ENCODE assay signal across 8 cellular contexts in genomic region chr1:223230161-223230881, GRCh38.
A peak's percentile ranks its signal among the peaks of the same experiment; 100 is the strongest.
DNase-seq lines count a peak whose midpoint lies in the region; ATAC-seq and TF ChIP-seq lines count a peak whose summit lies in the region.

No MANE protein-coding gene starts in this region.

- H3K9me3 ChIP-seq in naive thymus-derived CD4-positive, alpha-beta T cell (ENCODE audit: control insufficient read depth in 2 of 3, low read length in 3 of 3) = no peaks in the 10 kb centered on the region
- no peaks in the 10 kb centered on the region for H3K9me3 ChIP-seq in aorta (ENCODE audit: control insufficient read depth, low read length)

- peak overlapping the region; percentile 80 to 99 (median 96) for H3K27ac Mint-ChIP-seq in naive thymus-derived CD4-positive, alpha-beta T cell

- peaks cover 18 to 91% (median 73%) of the 10 kb centered on the region in 7 donors for H3K4me1 Mint-ChIP-seq in naive thymus-derived CD4-positive, alpha-beta T cell

- in situ Hi-C loops in astrocyte of the spinal cord (cut with HindIII; ENCODE audit: low sequenced_read_pairs) = no loop called here

- H3K27me3 ChIP-seq in naive thymus-derived CD4-positive, alpha-beta T cell (ENCODE audit: control insufficient read depth in 2 of 2, insufficient read depth in 2 of 2, low read length in 2 of 2) = no peaks in the 10 kb centered on the region
- H3K27me3 ChIP-seq in aorta (ENCODE audit: control insufficient read depth in 1 of 2, insufficient read depth in 2 of 2, low read length in 1 of 2) = no peaks in the 10 kb centered on the region

- H3K36me3 Mint-ChIP-seq in naive thymus-derived CD4-positive, alpha-beta T cell = peaks cover 0 to 20% (median 5%) of the 10 kb centered on the region in 5 donors

- peaks cover 0 to 3% (median 0%) of the 10 kb centered on the region in 11 donors for H3K9me3 Mint-ChIP-seq in naive thymus-derived CD4-positive, alpha-beta T cell

- peak; percentile 96 for DNase-seq in ELR (ENCODE audit: low read depth)
- DNase-seq in RWPE1 (ENCODE audit: low spot score) = peak; percentile 72
- DNase-seq in astrocyte of the spinal cord (ENCODE audit: low read depth, low spot score) = peak; percentile 88
- peak in 7 of 9 donors; percentile 27 to 62 (median 47) for DNase-seq in naive thymus-derived CD4-positive, alpha-beta T cell
- DNase-seq in aorta = no peak
- no peak for DNase-seq in NCI-H2107 (lab: John Stamatoyannopoulos, UW)
- DNase-seq in middle frontal gyrus (ENCODE audit: extremely low spot score, low spot score) = no peak
- DNase-seq in DMS153 (lab: John Stamatoyannopoulos, UW) = no peak

- POLR2A ChIA-PET in RWPE1 (lab: Yijun Ruan, JAX; ENCODE audit: low non-redundant PET) = no interaction called here
- POLR2A ChIA-PET in naive thymus-derived CD4-positive, alpha-beta T cell (lab: Charles Lee) = interaction anchor here (0.7 to 1.6 kb wide), 6 partner anchors 15 to 134 kb away, joined by 3 to 5 read pairs (median 4); partner anchors contain the start of gene SUSD4

- H3K4me3 ChIP-seq in astrocyte of the spinal cord (ENCODE audit: low read depth, low read length) (no peak overlapping the region), aorta (ENCODE audit: low read length in 2 of 2) (no peak overlapping the region)
- H3K4me3 ChIP-seq in naive thymus-derived CD4-positive, alpha-beta T cell (ENCODE audit: low read length) = peak overlapping the region; percentile 22

- 74 to 84% methylated on average over 11 of the region's 11 CpGs for WGBS in aorta, 2 donors

- CTCF ChIA-PET in RWPE1 (lab: Yijun Ruan, JAX) = no interaction called here
- CTCF ChIA-PET in naive thymus-derived CD4-positive, alpha-beta T cell (lab: Charles Lee) = interaction anchor here (1.8 kb wide), 1 partner anchor 97 kb away, joined by 8 read pairs; no protein-coding TSS in a partner anchor

- peaks cover 8 to 70% of the 10 kb centered on the region in 2 donors for H3K4me1 ChIP-seq in naive thymus-derived CD4-positive, alpha-beta T cell (ENCODE audit: control insufficient read depth in 2 of 2, insufficient read depth in 2 of 2, low read length in 2 of 2)
- H3K4me1 ChIP-seq in aorta (ENCODE audit: control insufficient read depth in 1 of 2, insufficient read depth in 2 of 2, low read length in 2 of 2) = no peaks in the 10 kb centered on the region

- TF ChIP-seq CTCF in RWPE1 (conservative IDR thresholded peaks at IDR 0.05; ENCODE audit: low read depth) (no peak), astrocyte of the spinal cord (IDR thresholded peaks at IDR 0.05; ENCODE audit: low read depth, low read length) (no peak)

- intact Hi-C loops in naive thymus-derived CD4-positive, alpha-beta T cell (cut with micrococcal nuclease) = loop anchor here in 1 of 2 donors (1.0 to 5.0 kb wide), 5 partner anchors 14 to 132 kb away; partner anchors contain the start of genes SUSD4 and TLR5
- intact Hi-C loops in aorta (cut with DNase I) = loop anchor here in 1 of 2 donors (5.0 kb wide), 1 partner anchor 88 kb away; the partner anchor contains the start of gene TLR5

- H3K4me3 Mint-ChIP-seq in naive thymus-derived CD4-positive, alpha-beta T cell = peak overlapping the region; percentile 24 to 88 (median 72)

- H3K36me3 ChIP-seq in naive thymus-derived CD4-positive, alpha-beta T cell (ENCODE audit: control insufficient read depth in 2 of 3, insufficient read depth in 3 of 3, low read length in 3 of 3) = no peaks in the 10 kb centered on the region
- no peaks in the 10 kb centered on the region for H3K36me3 ChIP-seq in aorta (ENCODE audit: control insufficient read depth in 1 of 2, insufficient read depth in 2 of 2, low read length in 1 of 2)

- peak; percentile 66 for ATAC-seq in naive thymus-derived CD4-positive, alpha-beta T cell
- ATAC-seq in aorta (ENCODE audit: low FRiP score) = no peak

- H3K27me3 Mint-ChIP-seq in naive thymus-derived CD4-positive, alpha-beta T cell = no peaks in the 10 kb centered on the region

- H3K27ac ChIP-seq in RWPE1 = no peak overlapping the region; the same call in 1 of the 2 replicates
- H3K27ac ChIP-seq in naive thymus-derived CD4-positive, alpha-beta T cell (ENCODE audit: low read depth, low read length) = peak overlapping the region; percentile 70
- H3K27ac ChIP-seq in aorta (ENCODE audit: low read depth in 1 of 2, low read length in 2 of 2) = no peak overlapping the region

Comparison
In these comparisons a context has a peak if more than half of its experiments do, and no peak if none do; other contexts are left out.
1. DNase-seq: peak in ELR (single experiment), RWPE1 (single experiment), astrocyte of the spinal cord (single experiment) and naive thymus-derived CD4-positive, alpha-beta T cell (7 of 9); none in aorta (0 of 2), NCI-H2107 (single experiment), middle frontal gyrus (single experiment) and DMS153 (single experiment).